In the genomic region with DNA sequence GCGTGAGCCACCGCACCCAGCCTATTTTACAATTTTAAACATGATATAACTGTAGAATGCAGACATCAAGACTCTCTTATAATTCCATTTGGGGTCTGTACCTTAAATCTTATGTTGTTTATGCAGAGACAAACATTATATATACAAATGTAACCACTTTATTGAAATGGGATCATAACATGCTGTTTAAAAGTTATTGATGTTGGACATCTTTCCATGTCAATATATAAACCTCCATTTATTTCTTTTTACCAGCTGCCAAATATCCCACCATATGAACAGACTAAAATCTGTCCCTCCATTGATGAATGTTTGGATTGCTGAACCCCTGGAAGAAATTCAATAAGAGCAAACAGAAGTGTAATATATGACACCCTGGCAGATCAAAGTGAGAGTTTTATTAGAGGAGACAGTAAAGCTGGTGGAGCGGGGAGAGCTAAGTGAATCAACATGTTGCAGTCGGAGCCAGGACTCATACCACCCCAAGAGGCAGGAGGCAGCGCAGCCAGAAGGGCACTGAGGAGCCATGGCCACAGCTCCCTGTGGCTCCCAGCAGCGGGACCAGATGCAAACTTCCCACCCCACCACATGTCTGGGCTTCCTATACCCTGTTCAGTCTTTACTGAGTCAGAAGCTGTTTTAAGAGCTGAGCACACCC, we compare ENCODE assay signal across 2 cellular contexts.
TF ChIP-seq lines count a peak whose summit lies in the region.

No MANE protein-coding gene starts in this region.

TF ChIP-seq in SK-N-SH treated with all-trans-retinoic acid at 6 μM for 48 hours, 23 proteins besides CTCF, POLR2A, EP300 and RAD21 (continued from another document):
- TF ChIP-seq PATZ1 (CRISPR knock-in tag; IDR thresholded peaks at IDR 0.05; ENCODE audit: borderline replicate concordance) (no peak), TSHZ2 (CRISPR knock-in tag; IDR thresholded peaks at IDR 0.05) (no peak), ESRRG (CRISPR knock-in tag; IDR thresholded peaks at IDR 0.05) (no peak), CSDC2 (CRISPR knock-in tag; IDR thresholded peaks at IDR 0.05) (no peak)
- TF ChIP-seq, protein P1, sequence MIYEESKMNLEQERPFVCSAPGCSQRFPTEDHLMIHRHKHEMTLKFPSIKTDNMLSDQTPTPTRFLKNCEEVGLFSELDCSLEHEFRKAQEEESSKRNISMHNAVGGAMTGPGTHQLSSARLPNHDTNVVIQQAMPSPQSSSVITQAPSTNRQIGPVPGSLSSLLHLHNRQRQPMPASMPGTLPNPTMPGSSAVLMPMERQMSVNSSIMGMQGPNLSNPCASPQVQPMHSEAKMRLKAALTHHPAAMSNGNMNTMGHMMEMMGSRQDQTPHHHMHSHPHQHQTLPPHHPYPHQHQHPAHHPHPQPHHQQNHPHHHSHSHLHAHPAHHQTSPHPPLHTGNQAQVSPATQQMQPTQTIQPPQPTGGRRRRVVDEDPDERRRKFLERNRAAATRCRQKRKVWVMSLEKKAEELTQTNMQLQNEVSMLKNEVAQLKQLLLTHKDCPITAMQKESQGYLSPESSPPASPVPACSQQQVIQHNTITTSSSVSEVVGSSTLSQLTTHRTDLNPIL (CRISPR knock-in tag; IDR thresholded peaks at IDR 0.05; ENCODE audit: low read depth), result no peak

TF ChIP-seq in SK-N-SH, 30 proteins besides CTCF, POLR2A, EP300 and RAD21 (continued from another document):
- TF ChIP-seq EZH2phosphoT487 (IDR thresholded peaks at IDR 0.05; ENCODE audit: borderline replicate concordance, low read depth) (no peak), TAF1 (IDR thresholded peaks at IDR 0.05; ENCODE audit: borderline replicate concordance, low read depth, low read length) (no peak), IRF3 (IDR thresholded peaks at IDR 0.05; ENCODE audit: low read depth, low read length) (no peak), JUND (IDR thresholded peaks at IDR 0.05) (no peak), TCF12 (IDR thresholded peaks at IDR 0.05) (no peak), RFX5 (IDR thresholded peaks at IDR 0.05; ENCODE audit: low read length) (no peak), SIN3A (IDR thresholded peaks at IDR 0.05; ENCODE audit: borderline replicate concordance, low read depth, low read length) (no peak), FOXM1 (IDR thresholded peaks at IDR 0.05; ENCODE audit: low read depth) (no peak), FOSL2 (IDR thresholded peaks at IDR 0.05; ENCODE audit: borderline replicate concordance, low read depth) (no peak), USF1 (IDR thresholded peaks at IDR 0.05; ENCODE audit: borderline replicate concordance, low read depth) (no peak), NFIC (IDR thresholded peaks at IDR 0.05; ENCODE audit: borderline replicate concordance) (no peak)
